Comparison of ENCODE assay signal across 8 cellular contexts in genomic region chr1:43947061-43947889, GRCh38. TPM values are rescaled to one million over a fixed set of nuclear protein-coding genes. Genes with fewer than 3 reads are reported as not detected.
DNase-seq lines count a peak whose midpoint lies in the region; ATAC-seq and TF ChIP-seq lines count a peak whose summit lies in the region.

No MANE protein-coding gene starts in this region.

- H3K27me3 ChIP-seq in neural progenitor cell: no peaks in the 10 kb centered on the region

- TF ChIP-seq CTCF in RWPE1 (conservative IDR thresholded peaks at IDR 0.05; ENCODE audit: low read depth): no peak
- TF ChIP-seq CTCF in epithelial cell of proximal tubule (conservative IDR thresholded peaks at IDR 0.05; ENCODE audit: low read depth, low read length): no peak
- TF ChIP-seq CTCF in neural progenitor cell (IDR thresholded peaks at IDR 0.05): no peak

- no peaks in the 10 kb centered on the region for H3K9me3 ChIP-seq in neural progenitor cell (ENCODE audit: low read depth)

- no peak for DNase-seq in activated T-cell treated with anti-CD3 and anti-CD28 coated beads, Interleukin-2, amount 50 U/mL, for 24 hours
- DNase-seq in activated T-cell treated with anti-CD3 and anti-CD28 coated beads, Interleukin-2, amount 50 U/mL, for 48 hours: no peak
- DNase-seq in RWPE1 (ENCODE audit: low spot score) (no peak), epithelial cell of proximal tubule (ENCODE audit: low read depth) (no peak), neural progenitor cell (ENCODE audit: low spot score) (no peak), medulla oblongata (ENCODE audit: extremely low spot score) (no peak)

- H3K79me2 ChIP-seq in neural progenitor cell (ENCODE audit: low read depth): peaks cover 8% of the 10 kb centered on the region

- H3K27me3 Mint-ChIP-seq in activated T-cell treated with anti-CD3 and anti-CD28 coated beads, Interleukin-2, amount 50 U/mL, for 24 hours: no peaks in the 10 kb centered on the region
- H3K27me3 Mint-ChIP-seq in neural progenitor cell (ENCODE audit: insufficient read depth, low read depth): peaks cover 2% of the 10 kb centered on the region

- H2AFZ ChIP-seq in neural progenitor cell (replicated peaks): peak overlapping the region; percentile 98

- peaks cover 62% of the 10 kb centered on the region for H3K4me1 Mint-ChIP-seq in activated T-cell treated with anti-CD3 and anti-CD28 coated beads, Interleukin-2, amount 50 U/mL, for 24 hours (ENCODE audit: low read depth)
- peaks cover 20% of the 10 kb centered on the region for H3K4me1 Mint-ChIP-seq in neural progenitor cell

- peak overlapping the region; percentile 98 for H3K27ac Mint-ChIP-seq in activated T-cell treated with anti-CD3 and anti-CD28 coated beads, Interleukin-2, amount 50 U/mL, for 24 hours
- peak overlapping the region; percentile 91 for H3K27ac Mint-ChIP-seq in neural progenitor cell

- no peaks in the 10 kb centered on the region for H3K36me3 ChIP-seq in neural progenitor cell

- ATAC-seq in GM21447 (IDR thresholded peaks at IDR 0.05; ENCODE audit: unreplicated experiment): no peak
- no peak for ATAC-seq in GM18519 (IDR thresholded peaks at IDR 0.05; ENCODE audit: low FRiP score, unreplicated experiment)

- peak overlapping the region; percentile 96 for H3K9ac ChIP-seq in neural progenitor cell

- H3K4me2 ChIP-seq in neural progenitor cell: peak overlapping the region; percentile 93

- CTCF ChIA-PET in RWPE1 (lab: Yijun Ruan, JAX): interaction anchor here (1.0 to 3.7 kb wide), 3 partner anchors 13 to 184 kb away, joined by 3 to 20 read pairs (median 3); partner anchors contain the start of gene ARTN

- peak overlapping the region; percentile 94 for H3K4me3 Mint-ChIP-seq in activated T-cell treated with anti-CD3 and anti-CD28 coated beads, Interleukin-2, amount 50 U/mL, for 24 hours
- peak overlapping the region; percentile 90 for H3K4me3 Mint-ChIP-seq in neural progenitor cell

- H3K4me3 ChIP-seq in epithelial cell of proximal tubule (ENCODE audit: low read depth, low read length) (peak overlapping the region; percentile 98), neural progenitor cell (peak overlapping the region; percentile 75)

- no peaks in the 10 kb centered on the region for H3K9me3 Mint-ChIP-seq in activated T-cell treated with anti-CD3 and anti-CD28 coated beads, Interleukin-2, amount 50 U/mL, for 24 hours
- no peaks in the 10 kb centered on the region for H3K9me3 Mint-ChIP-seq in neural progenitor cell

- peaks cover 13% of the 10 kb centered on the region for H3K4me1 ChIP-seq in neural progenitor cell

- peaks cover 59% of the 10 kb centered on the region for H3K36me3 Mint-ChIP-seq in activated T-cell treated with anti-CD3 and anti-CD28 coated beads, Interleukin-2, amount 50 U/mL, for 24 hours (ENCODE audit: low read depth)
- peaks cover 5% of the 10 kb centered on the region for H3K36me3 Mint-ChIP-seq in neural progenitor cell

- H3K27ac ChIP-seq in RWPE1: peak overlapping the region; percentile 90
- no peak overlapping the region for H3K27ac ChIP-seq in neural progenitor cell

- POLR2A ChIA-PET in RWPE1 (lab: Yijun Ruan, JAX; ENCODE audit: low non-redundant PET): interaction anchor here (0.8 kb wide), 1 partner anchor 12 kb away, joined by 3 read pairs; no protein-coding TSS in a partner anchor

- peaks cover 11% of the 10 kb centered on the region for H3F3A ChIP-seq in neural progenitor cell (ENCODE audit: low read depth)

- H4K20me1 ChIP-seq in neural progenitor cell (ENCODE audit: low read depth): peaks cover 2% of the 10 kb centered on the region

RNA-seq across cellular contexts. Expression of gene IPO13, which starts 0.5 kb away (rescaled TPM):
- total RNA-seq in epithelial cell of proximal tubule (16.6 and 28.7 TPM in 2 replicates), neural progenitor cell (ENCODE audit: low replicate concordance) (7.2 and 13.2 TPM in 2 replicates)

RNA-seq across cellular contexts. Expression of gene ARTN, which starts 13.7 kb away (rescaled TPM):
- total RNA-seq in epithelial cell of proximal tubule (2.0 and 14.1 TPM in 2 replicates), neural progenitor cell (ENCODE audit: low replicate concordance) (2.9 and 4.1 TPM in 2 replicates)

RNA-seq across cellular contexts. Expression of gene DPH2, which starts 22.5 kb away (rescaled TPM):
- total RNA-seq in epithelial cell of proximal tubule: 29.5 and 48.5 TPM in 2 replicates
- 9.5 and 20.0 TPM in 2 replicates for total RNA-seq in neural progenitor cell (ENCODE audit: low replicate concordance)

RNA-seq across cellular contexts. Expression of gene ATP6V0B, which starts 27.5 kb away (rescaled TPM):
- total RNA-seq in epithelial cell of proximal tubule: 139 and 262 TPM in 2 replicates
- total RNA-seq in neural progenitor cell (ENCODE audit: low replicate concordance): 39.2 and 71.2 TPM in 2 replicates

RNA-seq across cellular contexts. Expression of gene B4GALT2, which starts 31.7 kb away (rescaled TPM):
- total RNA-seq in epithelial cell of proximal tubule (69.5 and 105 TPM in 2 replicates), neural progenitor cell (ENCODE audit: low replicate concordance) (23.7 and 96.3 TPM in 2 replicates)
